In genomic region chr22:23256986-23257888, GRCh38 we compare ENCODE assay signal across 9 cellular contexts.
DNase-seq lines count a peak whose midpoint lies in the region; ATAC-seq and TF ChIP-seq lines count a peak whose summit lies in the region.
"Had no signal": no experiment of that assay in that cellular context is flagged by ENCODE, and none has a peak within 500 bp of the region (broad histone marks: within the 10 kb centered on the region; RNA-seq: fewer than 3 reads in every experiment).

No MANE protein-coding gene starts in this region.

- H3K36me3 Mint-ChIP-seq in activated CD4-positive, alpha-beta T cell treated with anti-CD3 and anti-CD28 coated beads, Interleukin-2, amount 10 ng/mL, durations not matched to agents 24 days and 14 days (ENCODE audit: low read depth), result peaks cover 14% of the 10 kb centered on the region

- peaks cover 7 to 44% of the 10 kb centered on the region in 2 donors for H3K36me3 ChIP-seq in esophagus (ENCODE audit: control insufficient read depth in 2 of 2, insufficient read depth in 2 of 2, low read length in 1 of 2)
- peaks cover 0 to 10% (median 0%) of the 10 kb centered on the region in 4 donors for H3K36me3 ChIP-seq in transverse colon

- H3K27me3 Mint-ChIP-seq in activated CD4-positive, alpha-beta T cell treated with anti-CD3 and anti-CD28 coated beads, Interleukin-2, amount 10 ng/mL, durations not matched to agents 24 days and 14 days, result no peaks in the 10 kb centered on the region

- in situ Hi-C loops in transverse colon (cut with MboI; ENCODE audit: low pct_ligation_motif_present in 1 of 4, low pct_unique_long_range_greater_than_20kb in 1 of 4, low sequenced_read_pairs in 3 of 4), result no loop called here

- ATAC-seq in HG02938 (IDR thresholded peaks at IDR 0.05; ENCODE audit: unreplicated experiment), result no peak
- ATAC-seq in GM21390 (IDR thresholded peaks at IDR 0.05; ENCODE audit: unreplicated experiment), result no peak
- ATAC-seq: GM12878 had no signal

- no peaks in the 10 kb centered on the region for H3K9me3 Mint-ChIP-seq in activated CD4-positive, alpha-beta T cell treated with anti-CD3 and anti-CD28 coated beads, Interleukin-2, amount 10 ng/mL, durations not matched to agents 24 days and 14 days

- peaks cover 11% of the 10 kb centered on the region for H3K4me1 Mint-ChIP-seq in activated CD4-positive, alpha-beta T cell treated with anti-CD3 and anti-CD28 coated beads, Interleukin-2, amount 10 ng/mL, durations not matched to agents 24 days and 14 days

- H3K4me3 ChIP-seq in esophagus (ENCODE audit: low read depth in 1 of 2, low read length in 2 of 2) (no peak overlapping the region), transverse colon (no peak overlapping the region)
- H3K4me3 ChIP-seq: GM12878 had no signal

- no peak for TF ChIP-seq EP300 in transverse colon (IDR thresholded peaks at IDR 0.05; ENCODE audit: low read depth)

- no peaks in the 10 kb centered on the region for H3K27me3 ChIP-seq in esophagus (ENCODE audit: control insufficient read depth in 1 of 2, insufficient read depth in 2 of 2, low read length in 2 of 2)
- no peaks in the 10 kb centered on the region for H3K27me3 ChIP-seq in transverse colon

- 45 to 54% methylated on average over 19 of the region's 19 CpGs for WGBS in esophagus, 2 donors
- WGBS in transverse colon (ENCODE audit: low coverage in 1 of 2), 2 donors, result 27 to 59% methylated on average over 2 to 19 of the region's 19 CpGs

- no peak overlapping the region for H3K4me3 Mint-ChIP-seq in activated CD4-positive, alpha-beta T cell treated with anti-CD3 and anti-CD28 coated beads, Interleukin-2, amount 10 ng/mL, durations not matched to agents 24 days and 14 days

- no peak for DNase-seq in activated CD4-positive, alpha-beta T cell treated with anti-CD3 and anti-CD28 coated beads, Interleukin-2, amount 10 ng/mL, durations not matched to agents 24 days and 14 days
- DNase-seq in activated CD4-positive, alpha-beta T cell treated with anti-CD3 and anti-CD28 coated beads, Interleukin-2, amount 50 U/mL, for 48 hours, result no peak
- DNase-seq in mucosa of gallbladder (ENCODE audit: low spot score), result peak; percentile 49
- DNase-seq in transverse colon, result peak; percentile 64
- no peak for DNase-seq in SHP77 (lab: John Stamatoyannopoulos, UW)

- H3K27ac Mint-ChIP-seq in activated CD4-positive, alpha-beta T cell treated with anti-CD3 and anti-CD28 coated beads, Interleukin-2, amount 10 ng/mL, durations not matched to agents 24 days and 14 days, result peak overlapping the region; percentile 31

- peak overlapping the region; percentile 63 to 84 for H3K27ac ChIP-seq in esophagus (ENCODE audit: low read depth in 2 of 2, low read length in 1 of 2)
- H3K27ac ChIP-seq in transverse colon, result peak overlapping the region; percentile 48 to 75 (median 57)

- no peak for TF ChIP-seq CTCF in transverse colon (IDR thresholded peaks at IDR 0.05)

- H3K4me1 ChIP-seq in esophagus (ENCODE audit: control insufficient read depth in 2 of 2, insufficient read depth in 2 of 2, low read length in 1 of 2) (peaks cover 3 to 27% of the 10 kb centered on the region in 2 donors), transverse colon (peaks cover 13 to 23% (median 15%) of the 10 kb centered on the region in 4 donors)

- intact Hi-C loops in activated CD4-positive, alpha-beta T cell treated with anti-CD3 and anti-CD28 coated beads, Interleukin-2, amount 10 ng/mL, durations not matched to agents 24 days and 14 days (cut with micrococcal nuclease), result no loop called here
- intact Hi-C loops in transverse colon (cut with DNase I; ENCODE audit: low total_unique reads), result no loop called here

- H3K9me3 ChIP-seq in esophagus (ENCODE audit: control insufficient read depth in 2 of 2, insufficient read depth in 1 of 2, low read depth in 1 of 2, low read length in 1 of 2), result no peaks in the 10 kb centered on the region
- no peaks in the 10 kb centered on the region for H3K9me3 ChIP-seq in transverse colon

- TF ChIP-seq POLR2A in transverse colon (IDR thresholded peaks at IDR 0.05), result peak; percentile 16

Comparison
In these comparisons a context has a peak if more than half of its experiments do, and no peak if none do; other contexts are left out.
1. DNase-seq: peak in mucosa of gallbladder (single experiment) and transverse colon (single experiment); none in activated CD4-positive, alpha-beta T cell treated with anti-CD3 and anti-CD28 coated beads, Interleukin-2, amount 10 ng/mL, durations not matched to agents 24 days and 14 days (single experiment), activated CD4-positive, alpha-beta T cell treated with anti-CD3 and anti-CD28 coated beads, Interleukin-2, amount 50 U/mL, for 48 hours (0 of 2) and SHP77 (0 of 2).